12 cellular contexts compared by ENCODE assay signal in genomic region chr1:91098299-91098901, GRCh38.
A peak's percentile ranks its signal among the peaks of the same experiment; 100 is the strongest.
DNase-seq lines count a peak whose midpoint lies in the region; ATAC-seq and TF ChIP-seq lines count a peak whose summit lies in the region.
"Had no signal": no experiment of that assay in that cellular context is flagged by ENCODE, and none has a peak within 500 bp of the region (broad histone marks: within the 10 kb centered on the region; RNA-seq: fewer than 3 reads in every experiment).

No MANE protein-coding gene starts in this region.

- peak in 1 of 3 donors; percentile 34 for ATAC-seq in natural killer cell
- ATAC-seq in HG03108 (IDR thresholded peaks at IDR 0.05; ENCODE audit: unreplicated experiment), result no peak
- ATAC-seq: WTC11 had no signal

- H3K36me3 Mint-ChIP-seq in natural killer cell, result no peaks in the 10 kb centered on the region
- H3K36me3 Mint-ChIP-seq in activated CD4-positive, alpha-beta memory T cell treated with anti-CD3 and anti-CD28 coated beads for 36 hours, result no peaks in the 10 kb centered on the region
- H3K36me3 Mint-ChIP-seq: IgD-negative memory B cell had no signal

- TF ChIP-seq CTCF in natural killer cell (IDR thresholded peaks at IDR 0.05), result no peak

- H3K4me3 Mint-ChIP-seq in natural killer cell, result peak overlapping the region; percentile 26
- H3K4me3 Mint-ChIP-seq in activated CD4-positive, alpha-beta memory T cell treated with anti-CD3 and anti-CD28 coated beads for 36 hours, result no peak overlapping the region
- H3K4me3 Mint-ChIP-seq: WTC11 had no signal

- POLR2A ChIA-PET in activated CD4-positive, alpha-beta memory T cell treated with anti-CD3 and anti-CD28 coated beads for 36 hours (lab: Charles Lee), result no interaction called here

- CTCF ChIA-PET in activated CD4-positive, alpha-beta memory T cell treated with anti-CD3 and anti-CD28 coated beads for 36 hours (lab: Charles Lee), result interaction anchor here (0.6 kb wide), 1 partner anchor 1047 kb away, joined by 4 read pairs; no protein-coding TSS in a partner anchor

- intact Hi-C loops in natural killer cell (cut with micrococcal nuclease), result loop anchor here (5.0 kb wide), 1 partner anchor 1949 kb away; no protein-coding TSS in a partner anchor
- intact Hi-C loops in activated CD4-positive, alpha-beta memory T cell treated with anti-CD3 and anti-CD28 coated beads for 36 hours (cut with micrococcal nuclease), result no loop called here

- H3K27me3 Mint-ChIP-seq in natural killer cell (ENCODE audit: low read depth in 2 of 2), result peaks cover 54 to 63% of the 10 kb centered on the region in 2 donors
- H3K27me3 Mint-ChIP-seq in activated CD4-positive, alpha-beta memory T cell treated with anti-CD3 and anti-CD28 coated beads for 36 hours, result peaks cover 13% of the 10 kb centered on the region

- DNase-seq in EH (ENCODE audit: low read depth) (peak; percentile 34), HS-5 (ENCODE audit: low read depth) (peak; percentile 53), SW480 (ENCODE audit: low spot score) (peak; percentile 42), natural killer cell (no peak)
- DNase-seq in stimulated activated CD4-positive, alpha-beta T cell treated with anti-CD3 and anti-CD28 coated beads, Interleukin-4, amount 100 ng/mL, for 1 hour, result no peak
- no peak for DNase-seq in activated CD4-positive, alpha-beta memory T cell treated with anti-CD3 and anti-CD28 coated beads for 36 hours
- DNase-seq: activated gamma-delta T cell, NCI-H1105 treated with DMSO at 0.1 percent for 48 hours, stomach had no signal

- H3K4me1 Mint-ChIP-seq in natural killer cell, result peaks cover 31 to 33% of the 10 kb centered on the region in 2 donors
- peaks cover 10% of the 10 kb centered on the region for H3K4me1 Mint-ChIP-seq in activated CD4-positive, alpha-beta memory T cell treated with anti-CD3 and anti-CD28 coated beads for 36 hours (ENCODE audit: low read depth)
- H3K4me1 Mint-ChIP-seq: IgD-negative memory B cell had no signal

- no peaks in the 10 kb centered on the region for H3K9me3 Mint-ChIP-seq in natural killer cell
- H3K9me3 Mint-ChIP-seq in activated CD4-positive, alpha-beta memory T cell treated with anti-CD3 and anti-CD28 coated beads for 36 hours, result no peaks in the 10 kb centered on the region
- H3K9me3 Mint-ChIP-seq: IgD-negative memory B cell had no signal

- H3K27ac Mint-ChIP-seq in natural killer cell, result no peak overlapping the region
- no peak overlapping the region for H3K27ac Mint-ChIP-seq in activated CD4-positive, alpha-beta memory T cell treated with anti-CD3 and anti-CD28 coated beads for 36 hours
- H3K27ac Mint-ChIP-seq: IgD-negative memory B cell, WTC11 had no signal

Comparison
In these comparisons a context has a peak if more than half of its experiments do, and no peak if none do; other contexts are left out.
1. DNase-seq: peak in EH (single experiment), HS-5 (single experiment) and SW480 (single experiment); none in natural killer cell (single experiment), stimulated activated CD4-positive, alpha-beta T cell treated with anti-CD3 and anti-CD28 coated beads, Interleukin-4, amount 100 ng/mL, for 1 hour (single experiment) and activated CD4-positive, alpha-beta memory T cell treated with anti-CD3 and anti-CD28 coated beads for 36 hours (single experiment).